Comparison of ENCODE assay signal across 15 cellular contexts in genomic region chr7:37116043-37116701, GRCh38.
"Had no signal": no experiment of that assay in that cellular context is flagged by ENCODE, and none has a peak within 500 bp of the region (broad histone marks: within the 10 kb centered on the region; RNA-seq: fewer than 3 reads in every experiment).

No MANE protein-coding gene starts in this region.

- H3K27ac Mint-ChIP-seq: activated CD4-positive, alpha-beta memory T cell treated with anti-CD3 and anti-CD28 coated beads for 36 hours; dendritic cell treated with granulocyte-macrophage colony-stimulating factor and Interleukin-4, amounts not matched to agents 40 ng/mL and 50 ng/mL, for 4 days had no signal

- ATAC-seq: left ventricle myocardium superior; SK-N-SH treated with all-trans-retinoic acid at 6 μM for 48 hours; stimulated activated naive CD8-positive, alpha-beta T cell treated with anti-CD3 and anti-CD28 coated beads, Interleukin-15, amount 100 ng/mL, for 72 hours had no signal

- DNase-seq: activated CD4-positive, alpha-beta memory T cell treated with anti-CD3 and anti-CD28 coated beads for 36 hours; activated effector memory CD4-positive, alpha-beta T cell treated with Interleukin-2 at 50 U/mL for 16 hours; activated T-cell treated with anti-CD3 and anti-CD28 coated beads, Interleukin-2, amount 50 U/mL, for 1 hour; effector CD8-positive, alpha-beta T cell; esophagus squamous epithelium; immature natural killer cell; left ventricle myocardium superior; stimulated activated CD4-positive, alpha-beta T cell treated with anti-CD3 and anti-CD28 coated beads, Interleukin-12 subunit alpha, Interleukin-12 subunit beta, amount 100 ng/mL, for 4 hours; stimulated activated CD4-positive, alpha-beta T cell treated with anti-CD3 and anti-CD28 coated beads, Interleukin-1b, Interleukin-23, amount 100 ng/mL, for 48 hours; stimulated activated naive CD8-positive, alpha-beta T cell treated with anti-CD3 and anti-CD28 coated beads, Interleukin-15, amount 100 ng/mL, for 72 hours; T-helper 2 cell; trophoblast cell; WERI-Rb-1 had no signal

- H3K9me3 Mint-ChIP-seq: activated CD4-positive, alpha-beta memory T cell treated with anti-CD3 and anti-CD28 coated beads for 36 hours; immature natural killer cell had no signal

- H3K4me3 Mint-ChIP-seq: activated CD4-positive, alpha-beta memory T cell treated with anti-CD3 and anti-CD28 coated beads for 36 hours; dendritic cell treated with granulocyte-macrophage colony-stimulating factor and Interleukin-4, amounts not matched to agents 40 ng/mL and 50 ng/mL, for 4 days; immature natural killer cell; stimulated activated naive CD8-positive, alpha-beta T cell treated with anti-CD3 and anti-CD28 coated beads, Interleukin-15, amount 100 ng/mL, for 72 hours had no signal

- H3K27me3 Mint-ChIP-seq: activated CD4-positive, alpha-beta memory T cell treated with anti-CD3 and anti-CD28 coated beads for 36 hours; dendritic cell treated with granulocyte-macrophage colony-stimulating factor and Interleukin-4, amounts not matched to agents 40 ng/mL and 50 ng/mL, for 4 days; stimulated activated naive CD8-positive, alpha-beta T cell treated with anti-CD3 and anti-CD28 coated beads, Interleukin-15, amount 100 ng/mL, for 72 hours had no signal
